6 cellular contexts compared by ENCODE assay signal in genomic region chr16:29812754-29813643, GRCh38. TPM values are rescaled to one million over a fixed set of nuclear protein-coding genes. Genes with fewer than 3 reads are reported as not detected.
DNase-seq lines count a peak whose midpoint lies in the region; ATAC-seq lines count a peak whose summit lies in the region.

No MANE protein-coding gene starts in this region.

- H3K27ac Mint-ChIP-seq in stimulated activated naive CD8-positive, alpha-beta T cell treated with anti-CD3 and anti-CD28 coated beads, Interleukin-15, Interleukin-2, amounts not matched to agents 100 ng/mL and 50 ng/mL, for 24 hours = peak overlapping the region; percentile 36
- H3K27ac Mint-ChIP-seq in immature natural killer cell = peak overlapping the region in 4 of 6 donors; percentile 40 to 48 (median 45)

- H3K4me1 Mint-ChIP-seq in stimulated activated naive CD8-positive, alpha-beta T cell treated with anti-CD3 and anti-CD28 coated beads, Interleukin-15, Interleukin-2, amounts not matched to agents 100 ng/mL and 50 ng/mL, for 24 hours (ENCODE audit: low read depth) = peaks cover 69% of the 10 kb centered on the region
- H3K4me1 Mint-ChIP-seq in immature natural killer cell = peaks cover 56 to 57% of the 10 kb centered on the region in 2 donors

- H3K4me3 Mint-ChIP-seq in stimulated activated naive CD8-positive, alpha-beta T cell treated with anti-CD3 and anti-CD28 coated beads, Interleukin-15, Interleukin-2, amounts not matched to agents 100 ng/mL and 50 ng/mL, for 24 hours = peak overlapping the region; percentile 20
- peak overlapping the region; percentile 52 to 87 (median 85) for H3K4me3 Mint-ChIP-seq in immature natural killer cell

- ATAC-seq in stimulated activated naive CD8-positive, alpha-beta T cell treated with anti-CD3 and anti-CD28 coated beads, Interleukin-15, Interleukin-2, amounts not matched to agents 100 U/mL and 50 U/mL, for 24 hours = no peak
- ATAC-seq in GM18502 (IDR thresholded peaks at IDR 0.05; ENCODE audit: poor library complexity, unreplicated experiment) = no peak

- no peak for DNase-seq in stimulated activated naive CD8-positive, alpha-beta T cell treated with anti-CD3 and anti-CD28 coated beads, Interleukin-15, Interleukin-2, amounts not matched to agents 100 U/mL and 50 U/mL, for 24 hours
- DNase-seq in immature natural killer cell = no peak
- no peak for DNase-seq in COR-L47 (lab: John Stamatoyannopoulos, UW)
- no peak for DNase-seq in AG20443 (ENCODE audit: low spot score)

- no peaks in the 10 kb centered on the region for H3K9me3 Mint-ChIP-seq in stimulated activated naive CD8-positive, alpha-beta T cell treated with anti-CD3 and anti-CD28 coated beads, Interleukin-15, Interleukin-2, amounts not matched to agents 100 ng/mL and 50 ng/mL, for 24 hours
- H3K9me3 Mint-ChIP-seq in immature natural killer cell = no peaks in the 10 kb centered on the region

- H3K27me3 Mint-ChIP-seq in stimulated activated naive CD8-positive, alpha-beta T cell treated with anti-CD3 and anti-CD28 coated beads, Interleukin-15, Interleukin-2, amounts not matched to agents 100 ng/mL and 50 ng/mL, for 24 hours = no peaks in the 10 kb centered on the region
- H3K27me3 Mint-ChIP-seq in immature natural killer cell (ENCODE audit: low read depth in 3 of 3) = peaks cover 22 to 33% (median 30%) of the 10 kb centered on the region in 3 donors

- peaks cover 38% of the 10 kb centered on the region for H3K36me3 Mint-ChIP-seq in stimulated activated naive CD8-positive, alpha-beta T cell treated with anti-CD3 and anti-CD28 coated beads, Interleukin-15, Interleukin-2, amounts not matched to agents 100 ng/mL and 50 ng/mL, for 24 hours (ENCODE audit: low read depth)
- peaks cover 4 to 10% (median 5%) of the 10 kb centered on the region in 3 donors for H3K36me3 Mint-ChIP-seq in immature natural killer cell

RNA-seq across cellular contexts. Expression of gene PRRT2, which starts 1.0 kb away (rescaled TPM):
- polyA plus RNA-seq in immature natural killer cell = not detected

RNA-seq across cellular contexts. Expression of gene PAGR1, which starts 3.0 kb away (rescaled TPM):
- 10 to 100 TPM; 44.8 to 55.2 (median 46.1) TPM for polyA plus RNA-seq in immature natural killer cell

RNA-seq across cellular contexts. Expression of gene MAZ, which starts 6.7 kb away (rescaled TPM):
- polyA plus RNA-seq in immature natural killer cell = 10 to 100 TPM; 49.2 to 54.8 (median 52.7) TPM

RNA-seq across cellular contexts. Expression of gene MVP, which starts 7.3 kb away (rescaled TPM):
- 100 to 1,000 TPM; 103 to 195 (median 142) TPM for polyA plus RNA-seq in immature natural killer cell

RNA-seq across cellular contexts. Expression of gene KIF22, which starts 22.4 kb away (rescaled TPM):
- polyA plus RNA-seq in immature natural killer cell = 10 to 100 TPM; 33.1 to 45.2 (median 33.3) TPM
